Comparison of ENCODE assay signal across 27 cellular contexts in the genomic region with DNA sequence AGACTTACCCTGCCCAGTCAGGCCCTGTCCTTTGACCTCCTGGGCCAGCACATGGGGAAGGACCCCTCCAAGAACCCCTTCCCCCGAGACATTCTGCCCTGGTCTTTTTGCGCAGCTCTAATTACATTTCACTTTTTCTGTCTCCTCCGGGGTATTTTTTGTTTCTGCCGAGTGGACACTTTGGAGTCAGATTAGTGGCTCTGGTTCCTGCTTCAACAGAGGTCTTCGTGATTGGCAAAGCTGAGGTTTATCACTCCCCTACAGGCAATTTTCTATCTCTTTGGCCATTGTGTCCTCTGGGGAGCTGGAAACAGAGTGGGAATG. TPM values are rescaled to one million over a fixed set of nuclear protein-coding genes. Genes with fewer than 3 reads are reported as not detected.
A peak's percentile ranks its signal among the peaks of the same experiment; 100 is the strongest.
DNase-seq lines count a peak whose midpoint lies in the region; ATAC-seq and TF ChIP-seq lines count a peak whose summit lies in the region.
"Had no signal": no experiment of that assay in that cellular context is flagged by ENCODE, and none has a peak within 500 bp of the region (broad histone marks: within the 10 kb centered on the region; RNA-seq: fewer than 3 reads in every experiment).

No MANE protein-coding gene starts in this region.

- H3K9me3 ChIP-seq in adipocyte (ENCODE audit: control insufficient read depth, low read length): no peaks in the 10 kb centered on the region
- H3K9me3 ChIP-seq in mucosa of rectum (ENCODE audit: control insufficient read depth in 2 of 2, low read length in 2 of 2): no peaks in the 10 kb centered on the region
- H3K9me3 ChIP-seq in psoas muscle: no peaks in the 10 kb centered on the region
- H3K9me3 ChIP-seq: gastrocnemius medialis, sigmoid colon, SJSA1 had no signal

- no peak overlapping the region for H3K4me3 Mint-ChIP-seq in type B pancreatic cell
- H3K4me3 Mint-ChIP-seq: activated CD8-positive, alpha-beta T cell treated with anti-CD3 and anti-CD28 coated beads, Interleukin-2, amount 10 ng/mL, durations not matched to agents 7 days and 5 days; B cell; immature natural killer cell; naive thymus-derived CD8-positive, alpha-beta T cell; T-cell had no signal

- H3K36me3 ChIP-seq in adipocyte (ENCODE audit: control insufficient read depth, insufficient read depth, low read length, severe bottlenecking): peaks cover 3% of the 10 kb centered on the region
- H3K36me3 ChIP-seq in mucosa of rectum (ENCODE audit: control insufficient read depth in 2 of 2, insufficient read depth in 2 of 2, low read length in 2 of 2): peaks cover 11 to 15% of the 10 kb centered on the region in 2 donors
- no peaks in the 10 kb centered on the region for H3K36me3 ChIP-seq in psoas muscle (ENCODE audit: insufficient read depth in 1 of 2, low read depth in 1 of 2)
- H3K36me3 ChIP-seq: gastrocnemius medialis, sigmoid colon, SJSA1 had no signal

- H3K27me3 Mint-ChIP-seq in type B pancreatic cell: peaks cover 5% of the 10 kb centered on the region

- intact Hi-C loops in psoas muscle (cut with DNase I): loop anchor here in 1 of 2 donors (5.0 kb wide), 2 partner anchors 52 to 132 kb away; partner anchors contain the start of gene ABCC3

- H3K27ac ChIP-seq in mucosa of rectum (ENCODE audit: low read depth in 2 of 2, low read length in 2 of 2) (peak overlapping the region; percentile 87 to 91), psoas muscle (no peak overlapping the region)
- H3K27ac ChIP-seq: coronary artery, gastrocnemius medialis, sigmoid colon, SJSA1 had no signal

- H3K9ac ChIP-seq in adipocyte (ENCODE audit: low read length): peak overlapping the region; percentile 15
- peak overlapping the region; percentile 52 to 68 for H3K9ac ChIP-seq in mucosa of rectum (ENCODE audit: low read depth in 1 of 2, low read length in 2 of 2)

- 86 to 89% (median 87%) methylated on average over 5 of the region's 5 CpGs for WGBS in psoas muscle, 3 donors

- DNase-seq in activated effector memory CD4-positive, alpha-beta T cell treated with anti-CD3 and anti-CD28 coated beads, Interleukin-2, amount 50 U/mL, for 16 hours: peak; percentile 12
- DNase-seq in activated effector memory CD4-positive, alpha-beta T cell treated with Interleukin-2 at 50 U/mL for 16 hours: no peak
- DNase-seq in adipocyte (ENCODE audit: low read depth): no peak
- no peak for DNase-seq in type B pancreatic cell (ENCODE audit: extremely low spot score, unreplicated experiment)
- DNase-seq in NCI-H2081 treated with DMSO at 0.1 percent for 48 hours (lab: John Stamatoyannopoulos, UW): no peak
- DNase-seq in activated naive CD4-positive, alpha-beta T cell treated with Interleukin-2 at 50 U/mL for 16 hours: no peak
- DNase-seq in psoas muscle: no peak
- DNase-seq: activated CD8-positive, alpha-beta T cell treated with anti-CD3 and anti-CD28 coated beads, Interleukin-2, amount 10 ng/mL, durations not matched to agents 7 days and 5 days; activated T-cell treated with anti-CD3 and anti-CD28 coated beads for 4 hours; amniotic stem cell; DMS79; gastrocnemius medialis; GF-D8; hippocampal formation; immature natural killer cell; naive thymus-derived CD8-positive, alpha-beta T cell; NCI-H1105; NCI-H345; NCI-H774; OCI-M1; stimulated activated CD4-positive, alpha-beta T cell treated with anti-CD3 and anti-CD28 coated beads, Interleukin-15, amount 100 ng/mL, for 24 hours; T-cell had no signal

- H3K27me3 ChIP-seq in adipocyte (replicated peaks; ENCODE audit: control insufficient read depth, insufficient read depth, low read length) (no peaks in the 10 kb centered on the region), mucosa of rectum (ENCODE audit: control insufficient read depth in 2 of 2, insufficient read depth in 2 of 2, low read length in 2 of 2) (no peaks in the 10 kb centered on the region), psoas muscle (ENCODE audit: insufficient read depth in 3 of 3, low read length in 2 of 3) (no peaks in the 10 kb centered on the region)
- H3K27me3 ChIP-seq: gastrocnemius medialis, sigmoid colon, SJSA1 had no signal

- H3K4me3 ChIP-seq in adipocyte (ENCODE audit: low read length) (no peak overlapping the region), mucosa of rectum (ENCODE audit: low read length in 2 of 2) (peak overlapping the region in 1 of 2 donors; percentile 3), psoas muscle (no peak overlapping the region)
- H3K4me3 ChIP-seq: coronary artery, gastrocnemius medialis, sigmoid colon, SJSA1 had no signal

- H3K27ac Mint-ChIP-seq in type B pancreatic cell: peak overlapping the region; percentile 70
- H3K27ac Mint-ChIP-seq: activated CD8-positive, alpha-beta T cell treated with anti-CD3 and anti-CD28 coated beads, Interleukin-2, amount 10 ng/mL, durations not matched to agents 7 days and 5 days; B cell; immature natural killer cell; naive thymus-derived CD8-positive, alpha-beta T cell; T-cell had no signal

- H3K4me1 Mint-ChIP-seq in type B pancreatic cell (ENCODE audit: unreplicated experiment): peaks cover 38% of the 10 kb centered on the region

- H3K9me3 Mint-ChIP-seq in type B pancreatic cell: no peaks in the 10 kb centered on the region
- H3K9me3 Mint-ChIP-seq: naive thymus-derived CD8-positive, alpha-beta T cell; T-cell had no signal

- H3K36me3 Mint-ChIP-seq in type B pancreatic cell: no peaks in the 10 kb centered on the region
- H3K36me3 Mint-ChIP-seq: immature natural killer cell; naive thymus-derived CD8-positive, alpha-beta T cell; T-cell had no signal

- TF ChIP-seq CTCF in type B pancreatic cell (conservative IDR thresholded peaks at IDR 0.05) (no peak), psoas muscle (IDR thresholded peaks at IDR 0.05) (no peak)

- H3K4me1 ChIP-seq in adipocyte (ENCODE audit: control insufficient read depth, insufficient read depth, low read length) (peaks cover 47% of the 10 kb centered on the region), mucosa of rectum (ENCODE audit: control insufficient read depth in 2 of 2, insufficient read depth in 2 of 2, low read length in 2 of 2) (peaks cover 44 to 66% of the 10 kb centered on the region in 2 donors), psoas muscle (peaks cover 17% of the 10 kb centered on the region)

- ATAC-seq in psoas muscle: no peak
- ATAC-seq: activated CD8-positive, alpha-beta T cell treated with anti-CD3 and anti-CD28 coated beads, Interleukin-2, amount 10 ng/mL, durations not matched to agents 7 days and 5 days; gastrocnemius medialis; naive thymus-derived CD8-positive, alpha-beta T cell; T-cell had no signal

RNA-seq across cellular contexts. Expression of gene ANKRD40, which starts 23.5 kb away (rescaled TPM):
- 21.0 and 38.4 TPM in 2 replicates for total RNA-seq in type B pancreatic cell (ENCODE audit: low replicate concordance)
- 100 to 1,000 TPM in 3 of 4 donors, 10 to 100 TPM in 1; 91.8 to 132 (median 112) TPM for total RNA-seq in psoas muscle
- polyA plus RNA-seq in psoas muscle: 100 to 1,000 TPM in 1 of 3 donors, 10 to 100 TPM in 2; 42.6 to 155 (median 46.6) TPM

RNA-seq across cellular contexts. Expression of gene LUC7L3, which starts 35.2 kb away (rescaled TPM):
- 83.4 and 157 TPM in 2 replicates for total RNA-seq in type B pancreatic cell (ENCODE audit: low replicate concordance)
- 10 to 100 TPM; 25.4 to 55.9 (median 49.9) TPM for total RNA-seq in psoas muscle
- polyA plus RNA-seq in psoas muscle: 100 to 1,000 TPM in 1 of 3 donors, 10 to 100 TPM in 2; 33.4 to 108 (median 49.2) TPM

RNA-seq across cellular contexts. Expression of gene ABCC3, which starts 49.6 kb away (rescaled TPM):
- total RNA-seq in type B pancreatic cell (ENCODE audit: low replicate concordance) (10.6 and 13.3 TPM in 2 replicates), psoas muscle (1 to 10 TPM in 2 of 4 donors, under 1 TPM in 2; 0.36 to 1.6 (median 0.94) TPM)
- 1 to 10 TPM in 1 of 3 donors, under 1 TPM in 2; 0.39 to 1.2 (median 0.45) TPM for polyA plus RNA-seq in psoas muscle
- total RNA-seq: activated CD8-positive, alpha-beta T cell treated with anti-CD3 and anti-CD28 coated beads, Interleukin-2, amount 10 ng/mL, durations not matched to agents 7 days and 5 days had no signal
- polyA plus RNA-seq: naive thymus-derived CD8-positive, alpha-beta T cell had no signal
